In genomic region chr3:141487419-141488345, GRCh38 we compare ENCODE assay signal across 8 cellular contexts. TPM values are rescaled to one million over a fixed set of nuclear protein-coding genes. Genes with fewer than 3 reads are reported as not detected.
DNase-seq lines count a peak whose midpoint lies in the region; ATAC-seq and TF ChIP-seq lines count a peak whose summit lies in the region.

No MANE protein-coding gene starts in this region.

- H3K36me3 Mint-ChIP-seq in central memory CD8-positive, alpha-beta T cell (ENCODE audit: insufficient read depth): peaks cover 13% of the 10 kb centered on the region

- H3K27me3 Mint-ChIP-seq in central memory CD8-positive, alpha-beta T cell: no peaks in the 10 kb centered on the region

- H3K4me1 Mint-ChIP-seq in central memory CD8-positive, alpha-beta T cell: peaks cover 68% of the 10 kb centered on the region

- ATAC-seq in GM19023 (IDR thresholded peaks at IDR 0.05; ENCODE audit: unreplicated experiment): peak; percentile 79
- ATAC-seq in HG03159 (IDR thresholded peaks at IDR 0.05; ENCODE audit: unreplicated experiment): peak; percentile 85
- peak; percentile 77 for ATAC-seq in central memory CD8-positive, alpha-beta T cell (replicated peaks; ENCODE audit: extremely low read depth, poor library complexity, severe bottlenecking)

- H3K9me3 Mint-ChIP-seq in central memory CD8-positive, alpha-beta T cell: no peaks in the 10 kb centered on the region

- peak overlapping the region; percentile 82 for H3K4me3 ChIP-seq in kidney epithelial cell (ENCODE audit: low read depth, low read length)

- peak overlapping the region; percentile 78 for H3K27ac Mint-ChIP-seq in central memory CD8-positive, alpha-beta T cell (ENCODE audit: low read depth)

- no peak for TF ChIP-seq CTCF in kidney epithelial cell (IDR thresholded peaks at IDR 0.05; ENCODE audit: insufficient read depth, low read length, poor library complexity, severe bottlenecking)

- DNase-seq in AG08395 (ENCODE audit: low spot score): peak; percentile 34
- peak; percentile 67 for DNase-seq in NCI-H2227 treated with DMSO at 0.1 percent for 48 hours (lab: John Stamatoyannopoulos, UW)
- DNase-seq in activated CD4-positive, CD25-positive, alpha-beta regulatory T cell (lab: John Stamatoyannopoulos, UW): peak; percentile 69 to 79 (median 74)
- peak; percentile 71 to 83 for DNase-seq in central memory CD8-positive, alpha-beta T cell (ENCODE audit: low spot score in 2 of 2)
- no peak for DNase-seq in kidney epithelial cell (ENCODE audit: low read depth)
- peak; percentile 48 to 77 (median 68) for DNase-seq in stimulated activated CD4-positive, alpha-beta T cell treated with anti-CD3 and anti-CD28 coated beads, Interleukin-1b, Interleukin-23, amount 100 ng/mL, for 24 hours (ENCODE audit: low read depth in 4 of 4, low spot score in 1 of 4)

- H3K36me3 ChIP-seq in kidney epithelial cell (ENCODE audit: control insufficient read depth, insufficient read depth, low read length): peaks cover 2% of the 10 kb centered on the region

- peak overlapping the region; percentile 84 for H3K4me3 Mint-ChIP-seq in central memory CD8-positive, alpha-beta T cell

- no peaks in the 10 kb centered on the region for H3K27me3 ChIP-seq in kidney epithelial cell (ENCODE audit: control insufficient read depth, insufficient read depth, low read length)

RNA-seq across cellular contexts. Expression of gene RASA2, which starts 0.9 kb away (rescaled TPM):
- total RNA-seq in kidney epithelial cell: 16.0 and 16.8 TPM in 2 replicates
